ENCODE assay signal across 22 cellular contexts in the genomic region with DNA sequence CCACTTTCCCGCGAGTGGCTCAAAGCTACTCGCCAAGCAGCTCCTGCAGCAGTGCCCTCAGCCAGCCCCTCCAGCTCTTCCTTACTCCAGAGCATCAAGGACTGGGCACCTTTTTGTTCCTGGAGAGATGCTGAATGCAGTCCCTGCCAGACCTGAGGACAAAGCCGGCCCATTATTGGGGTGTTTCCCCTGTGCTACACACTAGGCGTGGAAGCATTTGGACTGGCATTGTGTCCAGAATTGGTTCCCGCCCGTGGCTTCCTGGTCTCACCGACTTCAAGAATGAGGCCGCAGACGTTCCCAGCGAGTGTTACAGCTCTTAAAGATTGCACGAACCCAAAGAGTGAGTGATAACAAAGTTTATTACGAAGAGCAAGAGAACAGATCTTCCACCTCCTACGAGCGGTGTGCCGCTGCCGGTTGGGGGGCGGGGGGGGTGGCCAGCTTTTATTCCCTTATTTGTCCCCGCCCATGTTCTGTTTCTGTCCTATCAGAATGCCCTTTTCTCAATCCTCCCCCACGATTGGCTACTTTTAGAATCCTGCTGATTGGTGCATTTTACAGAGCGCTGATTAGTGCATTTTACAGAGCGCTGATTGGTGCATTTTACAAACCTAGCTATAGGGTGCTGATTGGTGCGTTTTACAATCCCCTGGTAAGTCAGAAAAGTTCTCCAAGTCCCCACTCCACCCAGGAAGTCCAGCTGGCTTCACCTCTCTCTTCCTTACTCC.
"Had no signal": no experiment of that assay in that cellular context is flagged by ENCODE, and none has a peak within 500 bp of the region (broad histone marks: within the 10 kb centered on the region; RNA-seq: fewer than 3 reads in every experiment).

No MANE protein-coding gene starts in this region.

- H3K4me3 ChIP-seq: PC-9, Peyer's patch, SJSA1, SK-N-MC had no signal

- H3K27ac ChIP-seq: KMS-11, PC-9, Peyer's patch, SJSA1, SK-N-MC had no signal

- H3K9ac ChIP-seq: KMS-11 had no signal

- H3K4me1 ChIP-seq: Peyer's patch, SJSA1 had no signal

- H3K9me3 ChIP-seq: Peyer's patch, SJSA1 had no signal

- H3K36me3 ChIP-seq: Peyer's patch, SJSA1 had no signal

- H2AFZ ChIP-seq: PC-9 had no signal

- H3K27me3 ChIP-seq: Peyer's patch had no signal

- DNase-seq: IMR-90; Kasumi-1; MM.1S; NCI-H1105 treated with DMSO at 0.1 percent for 48 hours; NCI-H1436; NCI-H187; NCI-H2081 treated with DMSO at 0.1 percent for 48 hours; NCI-H2171; NCI-H226; NCI-H446; NCI-H510A; NCI-H524 treated with DMSO at 0.1 percent for 48 hours; NCI-H774; NK-92 treated with Interleukin-12 subunit alpha and Interleukin-12 subunit beta, amount 100 ng/mL, for 24 hours; PC-9; Peyer's patch; Right ventricle myocardium superior; RPMI8226; SIG-M5 had no signal

- H3K4me2 ChIP-seq: KMS-11, PC-9 had no signal
